ENCODE assay signal across 8 cellular contexts in genomic region chr19:16078311-16078758, GRCh38. TPM values are rescaled to one million over a fixed set of nuclear protein-coding genes. Genes with fewer than 3 reads are reported as not detected.
DNase-seq lines count a peak whose midpoint lies in the region; ATAC-seq and TF ChIP-seq lines count a peak whose summit lies in the region.

No MANE protein-coding gene starts in this region.

- peak overlapping the region; percentile 70 for H3K4me3 ChIP-seq in PC-9
- no peak overlapping the region for H3K4me3 ChIP-seq in body of pancreas
- H3K4me3 ChIP-seq in suprapubic skin, result peak overlapping the region; percentile 97

- H3K4me1 ChIP-seq in PC-9 (replicated peaks; ENCODE audit: insufficient read depth), result peaks cover 32% of the 10 kb centered on the region
- H3K4me1 ChIP-seq in body of pancreas, result peaks cover 35% of the 10 kb centered on the region
- H3K4me1 ChIP-seq in suprapubic skin, result peaks cover 57% of the 10 kb centered on the region

- peaks cover 58% of the 10 kb centered on the region for H3K79me2 ChIP-seq in PC-9 (ENCODE audit: low read depth)

- no peaks in the 10 kb centered on the region for H3K27me3 ChIP-seq in PC-9 (ENCODE audit: insufficient read depth, low read depth)
- H3K27me3 ChIP-seq in body of pancreas, result no peaks in the 10 kb centered on the region
- H3K27me3 ChIP-seq in suprapubic skin, result no peaks in the 10 kb centered on the region

- 43 to 56% methylated on average over 9 of the region's 9 CpGs for WGBS in body of pancreas, 2 donors
- WGBS in suprapubic skin, result 4% methylated on average over 9 of the region's 9 CpGs

- peak overlapping the region; percentile 86 for H3K4me2 ChIP-seq in PC-9

- POLR2A ChIA-PET in PC-9 (lab: Charles Lee; ENCODE audit: unreplicated experiment), result interaction anchor here (0.8 to 1.1 kb wide), 2 partner anchors 11 to 65 kb away, joined by 4 to 8 read pairs; partner anchors contain the start of gene HSH2D

- H4K20me1 ChIP-seq in PC-9 (ENCODE audit: insufficient read depth), result no peaks in the 10 kb centered on the region; the same call in 1 of the 2 replicates

- H3F3A ChIP-seq in PC-9 (ENCODE audit: insufficient read depth, low read depth), result peaks cover 85% of the 10 kb centered on the region

- no peak overlapping the region for H2AFZ ChIP-seq in PC-9

- no peaks in the 10 kb centered on the region for H3K9me2 ChIP-seq in PC-9 (ENCODE audit: insufficient read depth)

- no peak for TF ChIP-seq POLR2A in body of pancreas (IDR thresholded peaks at IDR 0.05)
- no peak for TF ChIP-seq POLR2A in suprapubic skin (IDR thresholded peaks at IDR 0.05)

- DNase-seq in GM04504 (ENCODE audit: low read depth) (peak; percentile 70), PC-9 (no peak), body of pancreas (peak in 1 of 4 donors; percentile 16), left kidney (ENCODE audit: low read depth, low spot score) (peak; percentile 47), suprapubic skin (ENCODE audit: low spot score in 2 of 2) (peak; percentile 67 to 78), DMS153 (lab: John Stamatoyannopoulos, UW) (no peak)

- CTCF ChIA-PET in PC-9 (lab: Charles Lee), result interaction anchor here (0.6 kb wide), 1 partner anchor 19 kb away, joined by 3 read pairs; no protein-coding TSS in a partner anchor

- H3K27ac ChIP-seq in PC-9 (peak overlapping the region; percentile 99), body of pancreas (peak overlapping the region; percentile 69 to 98 (median 95)), suprapubic skin (peak overlapping the region; percentile 98)

- BruUV-seq in PC-9 (replicated peaks; lab: Mats Ljungman, UMichigan), result TSS peak; percentile 65

- no peaks in the 10 kb centered on the region for H3K9me3 ChIP-seq in PC-9 (ENCODE audit: insufficient read depth, low read depth)
- no peaks in the 10 kb centered on the region for H3K9me3 ChIP-seq in body of pancreas
- H3K9me3 ChIP-seq in suprapubic skin, result no peaks in the 10 kb centered on the region

- ATAC-seq in body of pancreas, result no peak
- ATAC-seq in HG02885 (IDR thresholded peaks at IDR 0.05; ENCODE audit: poor library complexity, unreplicated experiment), result no peak
- ATAC-seq in GM21529 (IDR thresholded peaks at IDR 0.05; ENCODE audit: unreplicated experiment), result no peak

- intact Hi-C loops in PC-9 (cut with micrococcal nuclease; ENCODE audit: unreplicated experiment), result loop anchor here (5.0 kb wide), 1 partner anchor 36 kb away; no protein-coding TSS in a partner anchor
- intact Hi-C loops in body of pancreas (cut with DNase I), result no loop called here

- no peak for TF ChIP-seq EP300 in suprapubic skin (IDR thresholded peaks at IDR 0.05)

- TF ChIP-seq CTCF in PC-9 (conservative IDR thresholded peaks at IDR 0.05), result no peak
- TF ChIP-seq CTCF in body of pancreas (IDR thresholded peaks at IDR 0.05), result no peak
- no peak for TF ChIP-seq CTCF in suprapubic skin (IDR thresholded peaks at IDR 0.05)

- H3K36me3 ChIP-seq in PC-9 (ENCODE audit: low read depth), result peaks cover 32% of the 10 kb centered on the region
- peaks cover 0 to 4% of the 10 kb centered on the region in 2 donors for H3K36me3 ChIP-seq in body of pancreas (replicated peaks in 1 of 2; ENCODE audit: insufficient read depth in 1 of 2, low read depth in 2 of 2)
- H3K36me3 ChIP-seq in suprapubic skin, result peaks cover 16% of the 10 kb centered on the region

RNA-seq across cellular contexts. Expression of gene TPM4, which starts 2.0 kb away (rescaled TPM):
- total RNA-seq in PC-9 (2021) (279 and 307 TPM in 2 replicates), body of pancreas (100 to 1,000 TPM; 162 to 171 TPM), suprapubic skin (100 to 1,000 TPM; 195 to 224 (median 205) TPM)

RNA-seq across cellular contexts. Expression of gene RAB8A, which starts 33.4 kb away (rescaled TPM):
- 87.9 and 104 TPM in 2 replicates for total RNA-seq in PC-9 (2021)
- 10 to 100 TPM; 15.5 to 32.2 TPM for total RNA-seq in body of pancreas
- 10 to 100 TPM; 48.9 to 61.9 (median 58.5) TPM for total RNA-seq in suprapubic skin

Comparison
In these comparisons a context has a peak if more than half of its experiments do, and no peak if none do; other contexts are left out.
1. DNase-seq: peak in GM04504 (single experiment), left kidney (single experiment) and suprapubic skin (2 of 2); none in PC-9 (0 of 2) and DMS153 (single experiment).
2. H3K4me3 ChIP-seq: peak in PC-9 (single experiment) and suprapubic skin (single experiment); none in body of pancreas (0 of 2).
3. Peak in every context shown above with its lines, with median percentiles within 50 percentile points of each other: H3K27ac ChIP-seq.